In the genomic region with DNA sequence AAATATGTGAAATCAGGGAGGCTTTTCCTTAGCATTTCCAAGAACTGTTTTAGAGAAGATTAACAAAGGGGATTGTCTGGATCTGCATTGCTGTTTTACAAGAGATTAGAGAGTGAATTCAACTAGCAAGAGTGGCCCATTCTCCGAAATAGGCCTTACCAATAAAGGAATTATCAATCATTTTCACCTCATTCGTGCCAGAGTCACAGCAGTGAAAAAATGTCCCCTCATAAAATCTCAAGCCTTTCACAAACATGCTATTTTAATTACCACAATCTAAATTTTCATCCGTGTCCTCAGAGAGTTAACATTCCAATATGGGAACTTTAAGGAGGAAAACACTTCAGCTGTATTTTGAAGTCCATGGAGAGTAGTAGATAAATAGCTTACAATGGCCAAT, we compare ENCODE assay signal across 20 cellular contexts.
"Had no signal": no experiment of that assay in that cellular context is flagged by ENCODE, and none has a peak within 500 bp of the region (broad histone marks: within the 10 kb centered on the region; RNA-seq: fewer than 3 reads in every experiment).

No MANE protein-coding gene starts in this region.

- H3K9me3 ChIP-seq: SJCRH30 had no signal

- ATAC-seq: HepG2, Right ventricle myocardium inferior, SK-N-SH treated with all-trans-retinoic acid at 6 μM for 48 hours had no signal

- H3K36me3 ChIP-seq: SJCRH30 had no signal

- H3K4me1 ChIP-seq: SJCRH30 had no signal

- FAIRE-seq: HepG2, RCC 7860 had no signal

- H3K27ac ChIP-seq: SJCRH30 had no signal

- DNase-seq: IMR-90, Kasumi-1, KG1, MM.1S, NCI-H1092 treated with DMSO at 0.1 percent for 48 hours, NCI-H1436, NCI-H187, NCI-H2029, NCI-H2081 treated with DMSO at 0.1 percent for 48 hours, NCI-H2171, NCI-H226, NCI-H446, NCI-H510A, NCI-H524 treated with DMSO at 0.1 percent for 48 hours, SHP77 treated with DMSO at 0.1 percent for 48 hours, SJCRH30 had no signal

- H3K27me3 ChIP-seq: SJCRH30 had no signal

- H3K4me3 ChIP-seq: SJCRH30 had no signal
